Comparison of ENCODE assay signal across 11 cellular contexts in the genomic region with DNA sequence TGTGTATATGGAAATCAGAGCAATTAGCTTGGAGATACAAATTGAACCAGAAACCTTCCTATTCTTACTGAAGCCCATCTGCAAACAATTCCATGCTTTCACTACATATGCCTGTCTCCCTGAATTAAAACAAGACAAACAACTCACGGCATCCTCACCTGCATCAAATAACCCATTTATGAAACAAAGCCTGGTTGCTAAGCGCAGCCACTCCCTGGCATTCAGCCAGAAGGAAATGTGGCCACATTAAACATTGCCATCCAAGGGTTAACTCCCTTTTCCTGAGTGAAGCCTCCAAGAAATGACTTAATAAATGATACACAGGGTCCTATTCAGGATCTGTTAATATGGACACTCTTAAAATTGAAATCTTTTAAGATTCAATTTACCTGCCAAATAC. TPM values are rescaled to one million over a fixed set of nuclear protein-coding genes. Genes with fewer than 3 reads are reported as not detected.
DNase-seq lines count a peak whose midpoint lies in the region; ATAC-seq and TF ChIP-seq lines count a peak whose summit lies in the region.
"Had no signal": no experiment of that assay in that cellular context is flagged by ENCODE, and none has a peak within 500 bp of the region (broad histone marks: within the 10 kb centered on the region; RNA-seq: fewer than 3 reads in every experiment).

No MANE protein-coding gene starts in this region.

- CTCF ChIA-PET in T-cell (lab: Charles Lee): no interaction called here

- ATAC-seq in T-cell (replicated peaks in 1 of 4) (no peak), GM19035 (IDR thresholded peaks at IDR 0.05; ENCODE audit: unreplicated experiment) (no peak)
- ATAC-seq: natural killer cell, T-helper 17 cell had no signal

- TF ChIP-seq EP300 in sigmoid colon (IDR thresholded peaks at IDR 0.05): no peak

- TF ChIP-seq CTCF in sigmoid colon (IDR thresholded peaks at IDR 0.05): no peak

- H3K36me3 ChIP-seq in endocrine pancreas (ENCODE audit: control insufficient read depth, insufficient read depth, low read length) (no peaks in the 10 kb centered on the region), sigmoid colon (peaks cover 0 to under 1% (median 0%) of the 10 kb centered on the region in 4 donors)

- H3K4me3 ChIP-seq in endocrine pancreas (ENCODE audit: control insufficient read depth, insufficient read depth, low read length): peak overlapping the region; percentile 12
- no peak overlapping the region for H3K4me3 ChIP-seq in sigmoid colon

- DNase-seq in NCI-H1105 (lab: John Stamatoyannopoulos, UW) (peak; percentile 90), NCI-H526 (lab: John Stamatoyannopoulos, UW) (peak; percentile 61 to 75), sigmoid colon (no peak), hippocampal formation (lab: John Stamatoyannopoulos, UW) (no peak), T-cell (no peak), GM19238 (ENCODE audit: insufficient read length, low spot score) (no peak)
- DNase-seq: activated effector memory CD4-positive, alpha-beta T cell treated with anti-CD3 and anti-CD28 coated beads, Interleukin-2, amount 50 U/mL, for 16 hours; natural killer cell; T-helper 17 cell had no signal

- H3K9me3 Mint-ChIP-seq in T-cell: no peaks in the 10 kb centered on the region
- H3K9me3 Mint-ChIP-seq: natural killer cell had no signal

- H3K4me1 ChIP-seq in endocrine pancreas (ENCODE audit: control insufficient read depth, insufficient read depth, low read length) (peaks cover 16% of the 10 kb centered on the region), sigmoid colon (peaks cover 0 to 29% (median 25%) of the 10 kb centered on the region in 4 donors)

- H3K4me3 Mint-ChIP-seq in T-cell: no peak overlapping the region
- H3K4me3 Mint-ChIP-seq: natural killer cell, T-helper 17 cell had no signal

- H3K36me3 Mint-ChIP-seq in T-cell: peaks cover 8% of the 10 kb centered on the region
- H3K36me3 Mint-ChIP-seq: natural killer cell had no signal

- TF ChIP-seq POLR2A in sigmoid colon (IDR thresholded peaks at IDR 0.05): no peak

- peaks cover 13 to 16% (median 15%) of the 10 kb centered on the region in 3 donors for H3K4me1 Mint-ChIP-seq in T-cell
- H3K4me1 Mint-ChIP-seq: natural killer cell had no signal

- no peaks in the 10 kb centered on the region for H3K9me3 ChIP-seq in endocrine pancreas (ENCODE audit: control insufficient read depth, low read length)
- H3K9me3 ChIP-seq in sigmoid colon: no peaks in the 10 kb centered on the region

- intact Hi-C loops in sigmoid colon (cut with DNase I): no loop called here

- WGBS in sigmoid colon, 2 donors: 22 to 55% methylated on average over 2 of the region's 2 CpGs

- H3K9ac ChIP-seq in endocrine pancreas (ENCODE audit: control insufficient read depth, insufficient read depth, low read length): no peak overlapping the region

- peak overlapping the region; percentile 14 to 54 (median 40) for H3K27ac ChIP-seq in sigmoid colon

- H3K27ac Mint-ChIP-seq in T-cell: peak overlapping the region in 1 of 2 donors; percentile 1
- H3K27ac Mint-ChIP-seq: natural killer cell, T-helper 17 cell had no signal

- no peaks in the 10 kb centered on the region for H3K27me3 ChIP-seq in endocrine pancreas (ENCODE audit: control insufficient read depth, insufficient read depth, low read length)
- H3K27me3 ChIP-seq in sigmoid colon: no peaks in the 10 kb centered on the region

- H3K27me3 Mint-ChIP-seq in T-cell: no peaks in the 10 kb centered on the region
- H3K27me3 Mint-ChIP-seq: T-helper 17 cell had no signal

- POLR2A ChIA-PET in T-cell (lab: Charles Lee): no interaction called here

RNA-seq across cellular contexts. Expression of gene APP, which starts 55.2 kb away (rescaled TPM):
- total RNA-seq in sigmoid colon (100 to 1,000 TPM; 239 to 355 (median 299) TPM), T-cell (10 to 100 TPM; 33.7 to 44.7 (median 37.5) TPM)
- polyA plus RNA-seq in sigmoid colon: 100 to 1,000 TPM in 1 of 3 donors, 10 to 100 TPM in 2; 71.7 to 270 (median 85.9) TPM

Comparison
In these comparisons a context has a peak if more than half of its experiments do, and no peak if none do; other contexts are left out.
1. DNase-seq: peak in NCI-H1105 (single experiment) and NCI-H526 (2 of 2); none in sigmoid colon (single experiment), hippocampal formation (0 of 2), T-cell (0 of 34) and GM19238 (single experiment).
2. RNA of gene APP, which starts 55.2 kb away (total RNA-seq): 239 to 355 TPM in sigmoid colon; 33.7 to 44.7 TPM in T-cell; every median in the first group is over 4 times any median in the second.